ENCODE assay signal across 8 cellular contexts in the genomic region with DNA sequence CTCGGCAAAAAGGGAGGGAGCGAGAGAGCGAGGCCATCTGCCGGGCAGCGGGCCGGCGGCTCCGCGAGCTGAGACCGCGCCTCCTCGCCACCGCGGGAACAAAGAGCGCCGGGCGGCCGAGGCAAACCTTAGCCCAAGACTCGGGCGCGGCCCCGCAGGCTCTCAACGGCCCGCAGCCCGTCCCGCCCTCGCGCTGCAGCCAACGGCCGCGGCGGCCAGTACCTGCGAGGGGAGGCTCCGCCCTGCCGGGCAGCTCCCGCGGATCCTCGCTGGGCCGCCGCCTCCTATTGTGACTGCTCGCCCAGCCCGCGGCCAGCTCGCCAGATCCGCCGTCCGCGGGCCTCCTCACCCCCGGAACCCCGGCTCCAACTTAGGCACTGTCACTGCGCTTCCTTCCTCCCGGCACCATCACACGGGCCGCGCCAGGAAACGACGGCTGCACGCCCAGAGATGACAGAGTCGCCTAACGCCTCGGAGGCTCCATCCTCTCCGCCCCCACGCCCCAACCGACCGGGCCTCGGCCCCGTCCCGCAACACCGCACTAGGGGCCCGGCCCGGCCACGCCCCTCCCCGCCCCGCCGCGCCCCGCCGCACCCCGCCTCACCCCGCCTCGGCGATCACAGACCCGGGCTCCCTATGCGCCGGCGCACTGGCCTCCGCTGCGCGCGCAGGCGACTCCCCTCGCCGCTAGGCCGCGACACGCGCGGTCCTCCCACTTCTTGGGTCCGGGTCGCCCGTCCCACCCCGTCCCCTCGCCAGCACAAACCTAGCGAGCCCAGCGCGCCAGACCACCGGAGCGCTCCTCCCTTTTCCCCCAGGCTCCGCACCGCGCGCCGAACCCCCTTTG.
A peak's percentile ranks its signal among the peaks of the same experiment; 100 is the strongest.
DNase-seq lines count a peak whose midpoint lies in the region; ATAC-seq and TF ChIP-seq lines count a peak whose summit lies in the region.

No MANE protein-coding gene starts in this region.

- ATAC-seq in GM19025 (IDR thresholded peaks at IDR 0.05; ENCODE audit: low read depth, unreplicated experiment) = peak; percentile 77
- ATAC-seq in HG03196 (IDR thresholded peaks at IDR 0.05; ENCODE audit: unreplicated experiment) = peak; percentile 77

- TF ChIP-seq CTCF in AG09319 (IDR thresholded peaks at IDR 0.05; ENCODE audit: low read depth, low read length) = no peak; the same call in 1 of the 2 replicates

- peak; percentile 59 for DNase-seq in AG09319 (ENCODE audit: extremely low read depth, low read depth)
- peak; percentile 72 for DNase-seq in NCI-H345 treated with DMSO at 0.1 percent for 48 hours (lab: John Stamatoyannopoulos, UW; ENCODE audit: unreplicated experiment)
- peak; percentile 92 for DNase-seq in activated CD4-positive, CD25-positive, alpha-beta regulatory T cell treated with anti-CD3 and anti-CD28 coated beads, Interleukin-2, amount 50 U/mL, for 72 hours
- peak; percentile 77 for DNase-seq in cerebellar cortex (ENCODE audit: low spot score)
- peak; percentile 73 for DNase-seq in kidney glomerular epithelial cell (lab: John Stamatoyannopoulos, UW)
- peak; percentile 81 to 88 for DNase-seq in stimulated activated CD4-positive, alpha-beta T cell treated with anti-CD3 and anti-CD28 coated beads, Interleukin-15, amount 100 ng/mL, for 48 hours (ENCODE audit: low read depth in 2 of 2)

Comparison
In these comparisons a context has a peak if more than half of its experiments do, and no peak if none do; other contexts are left out.
1. Peak in every context shown above with its lines: DNase-seq and ATAC-seq.